In genomic region chr2:120520929-120521912, GRCh38 we compare ENCODE assay signal across 8 cellular contexts.
DNase-seq lines count a peak whose midpoint lies in the region; ATAC-seq and TF ChIP-seq lines count a peak whose summit lies in the region.

No MANE protein-coding gene starts in this region.

- no peaks in the 10 kb centered on the region for H3K36me3 Mint-ChIP-seq in CD4-positive, alpha-beta memory T cell

- H3K4me1 ChIP-seq in right atrium auricular region = peaks cover 0 to 30% of the 10 kb centered on the region in 2 donors
- H3K4me1 ChIP-seq in CD4-positive, alpha-beta memory T cell (ENCODE audit: insufficient read depth, low read length) = no peaks in the 10 kb centered on the region

- peak; percentile 37 for ATAC-seq in stimulated activated naive CD8-positive, alpha-beta T cell treated with anti-CD3 and anti-CD28 coated beads, Interleukin-15, amount 100 ng/mL, for 72 hours

- H3K27me3 ChIP-seq in right atrium auricular region = no peaks in the 10 kb centered on the region
- no peaks in the 10 kb centered on the region for H3K27me3 ChIP-seq in CD4-positive, alpha-beta memory T cell (ENCODE audit: insufficient read depth, low read length)

- intact Hi-C loops in CD4-positive, alpha-beta memory T cell (cut with micrococcal nuclease) = no loop called here

- peak overlapping the region in 1 of 2 donors; percentile 52 for H3K27ac ChIP-seq in right atrium auricular region
- H3K27ac ChIP-seq in CD4-positive, alpha-beta memory T cell (ENCODE audit: low read depth, low read length) = no peak overlapping the region

- H3K4me1 Mint-ChIP-seq in stimulated activated naive CD8-positive, alpha-beta T cell treated with anti-CD3 and anti-CD28 coated beads, Interleukin-15, amount 100 ng/mL, for 72 hours = no peaks in the 10 kb centered on the region
- H3K4me1 Mint-ChIP-seq in CD4-positive, alpha-beta memory T cell = no peaks in the 10 kb centered on the region

- no peaks in the 10 kb centered on the region for H3K9me3 Mint-ChIP-seq in stimulated activated naive CD8-positive, alpha-beta T cell treated with anti-CD3 and anti-CD28 coated beads, Interleukin-15, amount 100 ng/mL, for 72 hours
- H3K9me3 Mint-ChIP-seq in CD4-positive, alpha-beta memory T cell = peaks cover 0 to 5% (median 0%) of the 10 kb centered on the region in 8 donors

- H3K36me3 ChIP-seq in right atrium auricular region = no peaks in the 10 kb centered on the region
- no peaks in the 10 kb centered on the region for H3K36me3 ChIP-seq in CD4-positive, alpha-beta memory T cell (ENCODE audit: insufficient read depth, low read length)

- CTCF ChIA-PET in CD4-positive, alpha-beta memory T cell (lab: Charles Lee; ENCODE audit: partially characterized antibody) = interaction anchor here (1.6 kb wide), 1 partner anchor 178 kb away, joined by 3 read pairs; no protein-coding TSS in a partner anchor

- H3K27me3 Mint-ChIP-seq in stimulated activated naive CD8-positive, alpha-beta T cell treated with anti-CD3 and anti-CD28 coated beads, Interleukin-15, amount 100 ng/mL, for 72 hours = peaks cover 80% of the 10 kb centered on the region
- peaks cover 8 to 29% of the 10 kb centered on the region in 2 donors for H3K27me3 Mint-ChIP-seq in CD4-positive, alpha-beta memory T cell

- POLR2A ChIA-PET in CD4-positive, alpha-beta memory T cell (lab: Charles Lee; ENCODE audit: partially characterized antibody) = no interaction called here

- no peak overlapping the region for H3K4me3 Mint-ChIP-seq in stimulated activated naive CD8-positive, alpha-beta T cell treated with anti-CD3 and anti-CD28 coated beads, Interleukin-15, amount 100 ng/mL, for 72 hours
- H3K4me3 Mint-ChIP-seq in CD4-positive, alpha-beta memory T cell = no peak overlapping the region

- TF ChIP-seq CTCF in right atrium auricular region (IDR thresholded peaks at IDR 0.05) = peak; percentile 47 to 78

- no peaks in the 10 kb centered on the region for H3K9me3 ChIP-seq in right atrium auricular region
- no peaks in the 10 kb centered on the region for H3K9me3 ChIP-seq in CD4-positive, alpha-beta memory T cell (ENCODE audit: control insufficient read depth in 1 of 2, low read length in 2 of 2)

- H3K4me3 ChIP-seq in right atrium auricular region = no peak overlapping the region
- H3K4me3 ChIP-seq in CD4-positive, alpha-beta memory T cell (ENCODE audit: low read length in 2 of 2) = no peak overlapping the region

- peak; percentile 45 for DNase-seq in stimulated activated CD4-positive, alpha-beta T cell treated with anti-CD3 and anti-CD28 coated beads, Interleukin-15, amount 100 ng/mL, for 24 hours
- no peak for DNase-seq in stimulated activated CD4-positive, alpha-beta T cell treated with anti-CD3 and anti-CD28 coated beads, Interleukin-4, amount 100 ng/mL, for 24 hours
- DNase-seq in NCI-H1694 (lab: John Stamatoyannopoulos, UW) (peak; percentile 39), right atrium auricular region (ENCODE audit: low spot score) (no peak), NCI-H146 treated with DMSO at 0.1 percent for 48 hours (lab: John Stamatoyannopoulos, UW; ENCODE audit: unreplicated experiment) (no peak)
- DNase-seq in activated CD8-positive, alpha-beta memory T cell treated with anti-CD3 and anti-CD28 coated beads, Interleukin-2, amount 50 U/mL, for 48 hours = peak; percentile 69
- DNase-seq in stimulated activated naive CD8-positive, alpha-beta T cell treated with anti-CD3 and anti-CD28 coated beads, Interleukin-15, amount 100 ng/mL, for 72 hours = peak; percentile 39 to 44
- no peak for DNase-seq in CD4-positive, alpha-beta memory T cell

- no peak overlapping the region for H3K27ac Mint-ChIP-seq in stimulated activated naive CD8-positive, alpha-beta T cell treated with anti-CD3 and anti-CD28 coated beads, Interleukin-15, amount 100 ng/mL, for 72 hours
- no peak overlapping the region for H3K27ac Mint-ChIP-seq in CD4-positive, alpha-beta memory T cell

Comparison
In these comparisons a context has a peak if more than half of its experiments do, and no peak if none do; other contexts are left out.
1. DNase-seq: peak in stimulated activated CD4-positive, alpha-beta T cell treated with anti-CD3 and anti-CD28 coated beads, Interleukin-15, amount 100 ng/mL, for 24 hours (single experiment), NCI-H1694 (single experiment), activated CD8-positive, alpha-beta memory T cell treated with anti-CD3 and anti-CD28 coated beads, Interleukin-2, amount 50 U/mL, for 48 hours (single experiment) and stimulated activated naive CD8-positive, alpha-beta T cell treated with anti-CD3 and anti-CD28 coated beads, Interleukin-15, amount 100 ng/mL, for 72 hours (2 of 2); none in stimulated activated CD4-positive, alpha-beta T cell treated with anti-CD3 and anti-CD28 coated beads, Interleukin-4, amount 100 ng/mL, for 24 hours (single experiment), right atrium auricular region (single experiment), NCI-H146 treated with DMSO at 0.1 percent for 48 hours (single experiment) and CD4-positive, alpha-beta memory T cell (0 of 5).